Comparison of ENCODE assay signal across 1 cellular context in the genomic region with DNA sequence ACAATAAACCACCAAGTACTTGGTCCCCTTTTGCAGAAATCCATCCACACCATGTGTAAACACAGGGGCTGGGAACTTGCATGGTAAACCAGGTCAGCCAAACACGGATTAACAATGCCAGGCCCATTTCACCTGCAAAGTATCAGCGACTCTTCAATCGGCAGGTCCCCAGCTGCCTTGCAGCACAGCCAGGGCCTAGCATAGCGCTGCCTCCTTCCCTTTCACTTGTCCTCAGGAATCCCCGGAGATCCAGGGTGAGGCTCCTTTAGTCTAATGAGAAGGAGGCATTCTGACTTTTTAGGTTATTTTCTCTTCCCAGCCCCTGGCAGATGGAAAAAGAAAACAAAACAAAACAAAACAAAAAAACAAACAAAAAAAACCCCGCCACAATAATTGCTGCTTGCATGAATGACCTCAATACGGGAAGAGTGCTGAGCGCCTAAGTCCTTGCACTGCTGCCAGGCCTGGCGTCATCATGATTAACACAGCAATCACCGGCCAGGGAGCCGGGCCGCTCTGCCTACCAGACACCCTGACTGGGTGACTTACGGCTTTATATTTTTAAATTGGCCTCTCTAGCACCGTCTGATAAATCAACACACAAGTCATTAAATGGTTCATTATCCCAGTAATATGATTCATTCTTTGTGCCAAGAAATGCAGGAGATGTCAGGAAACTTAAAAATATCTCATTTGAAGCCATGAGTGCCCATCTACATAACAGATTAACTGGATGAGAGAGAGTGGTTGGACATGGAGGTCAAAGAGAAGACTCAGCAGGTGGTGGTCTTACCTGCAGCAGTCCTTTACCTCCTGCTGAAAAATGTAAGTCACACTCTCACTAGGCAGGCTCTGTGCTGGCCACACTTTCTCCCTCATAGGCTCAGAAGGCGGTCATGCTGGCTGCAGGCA.
TF ChIP-seq lines count a peak whose summit lies in the region.

No MANE protein-coding gene starts in this region.

TF ChIP-seq in HEK293, 187 proteins besides CTCF, POLR2A, EP300 and RAD21 (continued from another document and continues in another):
- TF ChIP-seq, protein P1, sequence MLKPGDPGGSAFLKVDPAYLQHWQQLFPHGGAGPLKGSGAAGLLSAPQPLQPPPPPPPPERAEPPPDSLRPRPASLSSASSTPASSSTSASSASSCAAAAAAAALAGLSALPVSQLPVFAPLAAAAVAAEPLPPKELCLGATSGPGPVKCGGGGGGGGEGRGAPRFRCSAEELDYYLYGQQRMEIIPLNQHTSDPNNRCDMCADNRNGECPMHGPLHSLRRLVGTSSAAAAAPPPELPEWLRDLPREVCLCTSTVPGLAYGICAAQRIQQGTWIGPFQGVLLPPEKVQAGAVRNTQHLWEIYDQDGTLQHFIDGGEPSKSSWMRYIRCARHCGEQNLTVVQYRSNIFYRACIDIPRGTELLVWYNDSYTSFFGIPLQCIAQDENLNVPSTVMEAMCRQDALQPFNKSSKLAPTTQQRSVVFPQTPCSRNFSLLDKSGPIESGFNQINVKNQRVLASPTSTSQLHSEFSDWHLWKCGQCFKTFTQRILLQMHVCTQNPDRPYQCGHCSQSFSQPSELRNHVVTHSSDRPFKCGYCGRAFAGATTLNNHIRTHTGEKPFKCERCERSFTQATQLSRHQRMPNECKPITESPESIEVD (tag by site-specific recombination; IDR thresholded peaks at IDR 0.05): peak; percentile 98
- TF ChIP-seq ZNF341 (tag by site-specific recombination; IDR thresholded peaks at IDR 0.05; ENCODE audit: low read depth) (peak; percentile 21; the same call in 1 of the 2 replicates), ZNF548 (tag by site-specific recombination; IDR thresholded peaks at IDR 0.05) (no peak), RBAK (tag by site-specific recombination; IDR thresholded peaks at IDR 0.05) (no peak), GLIS1 (tag by site-specific recombination; IDR thresholded peaks at IDR 0.05) (peak; percentile 99), ZNF600 (tag by site-specific recombination; IDR thresholded peaks at IDR 0.05) (peak; percentile 90), ZNF114 (tag by site-specific recombination; IDR thresholded peaks at IDR 0.05) (no peak), ZNF10 (tag by site-specific recombination; IDR thresholded peaks at IDR 0.05) (peak; percentile 93), ZBTB17 (tag by site-specific recombination; IDR thresholded peaks at IDR 0.05) (peak; percentile 96), ZBTB8A (tag by site-specific recombination; IDR thresholded peaks at IDR 0.05) (peak; percentile 76), ZIC2 (tag by site-specific recombination; IDR thresholded peaks at IDR 0.05) (peak; percentile 99), ZNF24 (tag by site-specific recombination; IDR thresholded peaks at IDR 0.05) (peak; percentile 81; the same call in 1 of the 2 replicates), SP7 (tag by site-specific recombination; IDR thresholded peaks at IDR 0.05) (peak; percentile 79), KLF8 (tag by site-specific recombination; IDR thresholded peaks at IDR 0.05) (0 out of 2 replicates have a peak, but pooled peaks have one; percentile 13), ZNF561 (tag by site-specific recombination; IDR thresholded peaks at IDR 0.05; ENCODE audit: borderline replicate concordance) (peak; percentile 86; the same call in 1 of the 2 replicates)
- TF ChIP-seq, protein P2, sequence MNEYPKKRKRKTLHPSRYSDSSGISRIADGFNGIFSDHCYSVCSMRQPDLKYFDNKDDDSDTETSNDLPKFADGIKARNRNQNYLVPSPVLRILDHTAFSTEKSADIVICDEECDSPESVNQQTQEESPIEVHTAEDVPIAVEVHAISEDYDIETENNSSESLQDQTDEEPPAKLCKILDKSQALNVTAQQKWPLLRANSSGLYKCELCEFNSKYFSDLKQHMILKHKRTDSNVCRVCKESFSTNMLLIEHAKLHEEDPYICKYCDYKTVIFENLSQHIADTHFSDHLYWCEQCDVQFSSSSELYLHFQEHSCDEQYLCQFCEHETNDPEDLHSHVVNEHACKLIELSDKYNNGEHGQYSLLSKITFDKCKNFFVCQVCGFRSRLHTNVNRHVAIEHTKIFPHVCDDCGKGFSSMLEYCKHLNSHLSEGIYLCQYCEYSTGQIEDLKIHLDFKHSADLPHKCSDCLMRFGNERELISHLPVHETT (tag by site-specific recombination; IDR thresholded peaks at IDR 0.05): peak; percentile 71; the same call in 1 of the 2 replicates
- TF ChIP-seq, protein P3, sequence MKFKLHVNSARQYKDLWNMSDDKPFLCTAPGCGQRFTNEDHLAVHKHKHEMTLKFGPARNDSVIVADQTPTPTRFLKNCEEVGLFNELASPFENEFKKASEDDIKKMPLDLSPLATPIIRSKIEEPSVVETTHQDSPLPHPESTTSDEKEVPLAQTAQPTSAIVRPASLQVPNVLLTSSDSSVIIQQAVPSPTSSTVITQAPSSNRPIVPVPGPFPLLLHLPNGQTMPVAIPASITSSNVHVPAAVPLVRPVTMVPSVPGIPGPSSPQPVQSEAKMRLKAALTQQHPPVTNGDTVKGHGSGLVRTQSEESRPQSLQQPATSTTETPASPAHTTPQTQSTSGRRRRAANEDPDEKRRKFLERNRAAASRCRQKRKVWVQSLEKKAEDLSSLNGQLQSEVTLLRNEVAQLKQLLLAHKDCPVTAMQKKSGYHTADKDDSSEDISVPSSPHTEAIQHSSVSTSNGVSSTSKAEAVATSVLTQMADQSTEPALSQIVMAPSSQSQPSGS (tag by site-specific recombination; IDR thresholded peaks at IDR 0.05; ENCODE audit: low read depth): peak; percentile 79
- TF ChIP-seq, protein P4, sequence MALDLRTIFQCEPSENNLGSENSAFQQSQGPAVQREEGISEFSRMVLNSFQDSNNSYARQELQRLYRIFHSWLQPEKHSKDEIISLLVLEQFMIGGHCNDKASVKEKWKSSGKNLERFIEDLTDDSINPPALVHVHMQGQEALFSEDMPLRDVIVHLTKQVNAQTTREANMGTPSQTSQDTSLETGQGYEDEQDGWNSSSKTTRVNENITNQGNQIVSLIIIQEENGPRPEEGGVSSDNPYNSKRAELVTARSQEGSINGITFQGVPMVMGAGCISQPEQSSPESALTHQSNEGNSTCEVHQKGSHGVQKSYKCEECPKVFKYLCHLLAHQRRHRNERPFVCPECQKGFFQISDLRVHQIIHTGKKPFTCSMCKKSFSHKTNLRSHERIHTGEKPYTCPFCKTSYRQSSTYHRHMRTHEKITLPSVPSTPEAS (tag by site-specific recombination; IDR thresholded peaks at IDR 0.05): no peak
- TF ChIP-seq, protein P5, sequence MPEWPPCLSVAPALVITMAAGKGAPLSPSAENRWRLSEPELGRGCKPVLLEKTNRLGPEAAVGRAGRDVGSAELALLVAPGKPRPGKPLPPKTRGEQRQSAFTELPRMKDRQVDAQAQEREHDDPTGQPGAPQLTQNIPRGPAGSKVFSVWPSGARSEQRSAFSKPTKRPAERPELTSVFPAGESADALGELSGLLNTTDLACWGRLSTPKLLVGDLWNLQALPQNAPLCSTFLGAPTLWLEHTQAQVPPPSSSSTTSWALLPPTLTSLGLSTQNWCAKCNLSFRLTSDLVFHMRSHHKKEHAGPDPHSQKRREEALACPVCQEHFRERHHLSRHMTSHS (tag by site-specific recombination; IDR thresholded peaks at IDR 0.05): no peak
- TF ChIP-seq, protein P6, sequence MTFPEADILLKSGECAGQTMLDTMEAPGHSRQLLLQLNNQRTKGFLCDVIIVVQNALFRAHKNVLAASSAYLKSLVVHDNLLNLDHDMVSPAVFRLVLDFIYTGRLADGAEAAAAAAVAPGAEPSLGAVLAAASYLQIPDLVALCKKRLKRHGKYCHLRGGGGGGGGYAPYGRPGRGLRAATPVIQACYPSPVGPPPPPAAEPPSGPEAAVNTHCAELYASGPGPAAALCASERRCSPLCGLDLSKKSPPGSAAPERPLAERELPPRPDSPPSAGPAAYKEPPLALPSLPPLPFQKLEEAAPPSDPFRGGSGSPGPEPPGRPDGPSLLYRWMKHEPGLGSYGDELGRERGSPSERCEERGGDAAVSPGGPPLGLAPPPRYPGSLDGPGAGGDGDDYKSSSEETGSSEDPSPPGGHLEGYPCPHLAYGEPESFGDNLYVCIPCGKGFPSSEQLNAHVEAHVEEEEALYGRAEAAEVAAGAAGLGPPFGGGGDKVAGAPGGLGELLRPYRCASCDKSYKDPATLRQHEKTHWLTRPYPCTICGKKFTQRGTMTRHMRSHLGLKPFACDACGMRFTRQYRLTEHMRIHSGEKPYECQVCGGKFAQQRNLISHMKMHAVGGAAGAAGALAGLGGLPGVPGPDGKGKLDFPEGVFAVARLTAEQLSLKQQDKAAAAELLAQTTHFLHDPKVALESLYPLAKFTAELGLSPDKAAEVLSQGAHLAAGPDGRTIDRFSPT (tag by site-specific recombination; IDR thresholded peaks at IDR 0.05): peak; percentile 42
- TF ChIP-seq, protein P7, sequence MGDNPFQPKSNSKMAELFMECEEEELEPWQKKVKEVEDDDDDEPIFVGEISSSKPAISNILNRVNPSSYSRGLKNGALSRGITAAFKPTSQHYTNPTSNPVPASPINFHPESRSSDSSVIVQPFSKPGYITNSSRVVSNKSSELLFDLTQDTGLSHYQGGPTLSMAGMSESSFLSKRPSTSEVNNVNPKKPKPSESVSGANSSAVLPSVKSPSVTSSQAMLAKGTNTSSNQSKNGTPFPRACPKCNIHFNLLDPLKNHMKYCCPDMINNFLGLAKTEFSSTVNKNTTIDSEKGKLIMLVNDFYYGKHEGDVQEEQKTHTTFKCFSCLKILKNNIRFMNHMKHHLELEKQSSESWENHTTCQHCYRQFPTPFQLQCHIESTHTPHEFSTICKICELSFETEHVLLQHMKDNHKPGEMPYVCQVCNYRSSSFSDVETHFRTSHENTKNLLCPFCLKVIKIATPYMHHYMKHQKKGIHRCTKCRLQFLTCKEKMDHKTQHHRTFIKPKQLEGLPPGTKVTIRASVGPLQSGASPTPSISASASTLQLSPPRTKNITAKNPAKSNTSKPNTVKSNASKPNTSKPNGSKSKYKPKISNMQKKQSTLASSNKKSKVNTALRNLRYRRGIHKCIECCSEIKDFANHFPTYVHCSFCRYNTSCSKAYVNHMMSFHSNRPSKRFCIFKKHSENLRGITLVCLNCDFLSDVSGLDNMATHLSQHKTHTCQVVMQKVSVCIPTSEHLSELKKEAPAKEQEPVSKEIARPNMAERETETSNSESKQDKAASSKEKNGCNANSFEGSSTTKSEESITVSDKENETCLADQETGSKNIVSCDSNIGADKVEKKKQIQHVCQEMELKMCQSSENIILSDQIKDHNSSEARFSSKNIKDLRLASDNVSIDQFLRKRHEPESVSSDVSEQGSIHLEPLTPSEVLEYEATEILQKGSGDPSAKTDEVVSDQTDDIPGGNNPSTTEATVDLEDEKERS (tag by site-specific recombination; IDR thresholded peaks at IDR 0.05): no peak
- TF ChIP-seq, protein P8, sequence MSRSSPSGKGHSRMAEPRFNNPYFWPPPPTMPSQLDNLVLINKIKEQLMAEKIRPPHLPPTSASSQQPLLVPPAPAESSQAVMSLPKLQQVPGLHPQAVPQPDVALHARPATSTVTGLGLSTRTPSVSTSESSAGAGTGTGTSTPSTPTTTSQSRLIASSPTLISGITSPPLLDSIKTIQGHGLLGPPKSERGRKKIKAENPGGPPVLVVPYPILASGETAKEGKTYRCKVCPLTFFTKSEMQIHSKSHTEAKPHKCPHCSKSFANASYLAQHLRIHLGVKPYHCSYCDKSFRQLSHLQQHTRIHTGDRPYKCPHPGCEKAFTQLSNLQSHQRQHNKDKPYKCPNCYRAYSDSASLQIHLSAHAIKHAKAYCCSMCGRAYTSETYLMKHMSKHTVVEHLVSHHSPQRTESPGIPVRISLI (tag by site-specific recombination; IDR thresholded peaks at IDR 0.05): peak; percentile 96
- TF ChIP-seq, protein P9, sequence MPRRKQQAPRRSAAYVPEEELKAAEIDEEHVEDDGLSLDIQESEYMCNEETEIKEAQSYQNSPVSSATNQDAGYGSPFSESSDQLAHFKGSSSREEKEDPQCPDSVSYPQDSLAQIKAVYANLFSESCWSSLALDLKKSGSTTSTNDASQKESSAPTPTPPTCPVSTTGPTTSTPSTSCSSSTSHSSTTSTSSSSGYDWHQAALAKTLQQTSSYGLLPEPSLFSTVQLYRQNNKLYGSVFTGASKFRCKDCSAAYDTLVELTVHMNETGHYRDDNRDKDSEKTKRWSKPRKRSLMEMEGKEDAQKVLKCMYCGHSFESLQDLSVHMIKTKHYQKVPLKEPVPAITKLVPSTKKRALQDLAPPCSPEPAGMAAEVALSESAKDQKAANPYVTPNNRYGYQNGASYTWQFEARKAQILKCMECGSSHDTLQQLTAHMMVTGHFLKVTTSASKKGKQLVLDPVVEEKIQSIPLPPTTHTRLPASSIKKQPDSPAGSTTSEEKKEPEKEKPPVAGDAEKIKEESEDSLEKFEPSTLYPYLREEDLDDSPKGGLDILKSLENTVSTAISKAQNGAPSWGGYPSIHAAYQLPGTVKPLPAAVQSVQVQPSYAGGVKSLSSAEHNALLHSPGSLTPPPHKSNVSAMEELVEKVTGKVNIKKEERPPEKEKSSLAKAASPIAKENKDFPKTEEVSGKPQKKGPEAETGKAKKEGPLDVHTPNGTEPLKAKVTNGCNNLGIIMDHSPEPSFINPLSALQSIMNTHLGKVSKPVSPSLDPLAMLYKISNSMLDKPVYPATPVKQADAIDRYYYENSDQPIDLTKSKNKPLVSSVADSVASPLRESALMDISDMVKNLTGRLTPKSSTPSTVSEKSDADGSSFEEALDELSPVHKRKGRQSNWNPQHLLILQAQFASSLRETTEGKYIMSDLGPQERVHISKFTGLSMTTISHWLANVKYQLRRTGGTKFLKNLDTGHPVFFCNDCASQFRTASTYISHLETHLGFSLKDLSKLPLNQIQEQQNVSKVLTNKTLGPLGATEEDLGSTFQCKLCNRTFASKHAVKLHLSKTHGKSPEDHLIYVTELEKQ (tag by site-specific recombination; IDR thresholded peaks at IDR 0.05; ENCODE audit: borderline replicate concordance): peak; percentile 68; the same call in 1 of the 2 replicates
- TF ChIP-seq, protein P10, sequence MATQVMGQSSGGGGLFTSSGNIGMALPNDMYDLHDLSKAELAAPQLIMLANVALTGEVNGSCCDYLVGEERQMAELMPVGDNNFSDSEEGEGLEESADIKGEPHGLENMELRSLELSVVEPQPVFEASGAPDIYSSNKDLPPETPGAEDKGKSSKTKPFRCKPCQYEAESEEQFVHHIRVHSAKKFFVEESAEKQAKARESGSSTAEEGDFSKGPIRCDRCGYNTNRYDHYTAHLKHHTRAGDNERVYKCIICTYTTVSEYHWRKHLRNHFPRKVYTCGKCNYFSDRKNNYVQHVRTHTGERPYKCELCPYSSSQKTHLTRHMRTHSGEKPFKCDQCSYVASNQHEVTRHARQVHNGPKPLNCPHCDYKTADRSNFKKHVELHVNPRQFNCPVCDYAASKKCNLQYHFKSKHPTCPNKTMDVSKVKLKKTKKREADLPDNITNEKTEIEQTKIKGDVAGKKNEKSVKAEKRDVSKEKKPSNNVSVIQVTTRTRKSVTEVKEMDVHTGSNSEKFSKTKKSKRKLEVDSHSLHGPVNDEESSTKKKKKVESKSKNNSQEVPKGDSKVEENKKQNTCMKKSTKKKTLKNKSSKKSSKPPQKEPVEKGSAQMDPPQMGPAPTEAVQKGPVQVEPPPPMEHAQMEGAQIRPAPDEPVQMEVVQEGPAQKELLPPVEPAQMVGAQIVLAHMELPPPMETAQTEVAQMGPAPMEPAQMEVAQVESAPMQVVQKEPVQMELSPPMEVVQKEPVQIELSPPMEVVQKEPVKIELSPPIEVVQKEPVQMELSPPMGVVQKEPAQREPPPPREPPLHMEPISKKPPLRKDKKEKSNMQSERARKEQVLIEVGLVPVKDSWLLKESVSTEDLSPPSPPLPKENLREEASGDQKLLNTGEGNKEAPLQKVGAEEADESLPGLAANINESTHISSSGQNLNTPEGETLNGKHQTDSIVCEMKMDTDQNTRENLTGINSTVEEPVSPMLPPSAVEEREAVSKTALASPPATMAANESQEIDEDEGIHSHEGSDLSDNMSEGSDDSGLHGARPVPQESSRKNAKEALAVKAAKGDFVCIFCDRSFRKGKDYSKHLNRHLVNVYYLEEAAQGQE (tag by site-specific recombination; IDR thresholded peaks at IDR 0.05): no peak
